1 cellular context compared by ENCODE assay signal in genomic region chr19:40590464-40591265, GRCh38.
TF ChIP-seq lines count a peak whose summit lies in the region.

No MANE protein-coding gene starts in this region.

TF ChIP-seq in WTC11, 78 proteins besides CTCF, POLR2A, EP300 and RAD21 (continued from another document):
- TF ChIP-seq MAX (CRISPR knock-in tag; IDR thresholded peaks at IDR 0.05) (no peak), ESRRA (CRISPR knock-in tag; IDR thresholded peaks at IDR 0.05; ENCODE audit: borderline replicate concordance) (no peak), CDX4 (CRISPR knock-in tag; IDR thresholded peaks at IDR 0.05; ENCODE audit: borderline replicate concordance) (no peak), GTF2I (CRISPR knock-in tag; conservative IDR thresholded peaks at IDR 0.05) (no peak), NFATC4 (CRISPR knock-in tag; IDR thresholded peaks at IDR 0.05) (no peak), ZNF263 (CRISPR knock-in tag; IDR thresholded peaks at IDR 0.05; ENCODE audit: low read depth) (no peak), ZNF219 (CRISPR knock-in tag; IDR thresholded peaks at IDR 0.05; ENCODE audit: borderline replicate concordance) (no peak), PRDM15 (CRISPR knock-in tag; IDR thresholded peaks at IDR 0.05) (no peak), ZMAT4 (CRISPR knock-in tag; IDR thresholded peaks at IDR 0.05) (no peak), ZNF512 (CRISPR knock-in tag; IDR thresholded peaks at IDR 0.05; ENCODE audit: borderline replicate concordance) (no peak), ZNF232 (CRISPR knock-in tag; IDR thresholded peaks at IDR 0.05) (no peak), ARID4B (CRISPR knock-in tag; IDR thresholded peaks at IDR 0.05; ENCODE audit: borderline replicate concordance) (no peak), HMGA2 (CRISPR knock-in tag; IDR thresholded peaks at IDR 0.05) (no peak)
